ENCODE assay signal across 8 cellular contexts in genomic region chr20:44190197-44190852, GRCh38. TPM values are rescaled to one million over a fixed set of nuclear protein-coding genes. Genes with fewer than 3 reads are reported as not detected.
DNase-seq lines count a peak whose midpoint lies in the region; ATAC-seq and TF ChIP-seq lines count a peak whose summit lies in the region.
"Not testable (repeated sequence)": the region's sequence is repeated elsewhere in the genome, so short reads cannot be mapped to it uniquely, and the experiment has no call there.

No MANE protein-coding gene starts in this region.

- H3K4me3 ChIP-seq in DOHH2 (ENCODE audit: low read length); KMS-11 (IDR thresholded peaks at IDR 0.05; ENCODE audit: insufficient read depth, low read depth, low read length); astrocyte of the spinal cord (ENCODE audit: low read depth, low read length); neural progenitor cell; upper lobe of left lung: not testable (repeated sequence)

- H3K79me2 ChIP-seq in DOHH2 (ENCODE audit: control insufficient read depth, low read length); KMS-11 (ENCODE audit: insufficient read depth, low read depth); neural progenitor cell (ENCODE audit: low read depth): not testable (repeated sequence)

- H2AFZ ChIP-seq in KMS-11 (ENCODE audit: low read depth); neural progenitor cell (replicated peaks): not testable (repeated sequence)

- H3F3A ChIP-seq in DOHH2 (ENCODE audit: control insufficient read depth, insufficient read depth); neural progenitor cell (ENCODE audit: low read depth): not testable (repeated sequence)

- not testable (repeated sequence) for H3K27ac ChIP-seq in DOHH2 (ENCODE audit: low read depth, low read length); KMS-11; VCaP; neural progenitor cell; upper lobe of left lung

- H3K36me3 ChIP-seq in DOHH2 (ENCODE audit: control insufficient read depth, low read length); KMS-11 (ENCODE audit: insufficient read depth); neural progenitor cell; upper lobe of left lung: not testable (repeated sequence)

- not testable (repeated sequence) for H3K9me3 Mint-ChIP-seq in glutamatergic neuron (ENCODE audit: unreplicated experiment); neural progenitor cell

- H3K4me2 ChIP-seq in DOHH2 (ENCODE audit: low read length); KMS-11; neural progenitor cell: not testable (repeated sequence)

- H4K20me1 ChIP-seq in DOHH2 (ENCODE audit: control insufficient read depth, insufficient read depth, low read depth, low read length); KMS-11 (ENCODE audit: insufficient read depth); neural progenitor cell (ENCODE audit: low read depth): not testable (repeated sequence)

- peak in 1 of 2 donors; percentile 51 for ATAC-seq in upper lobe of left lung (ENCODE audit: low FRiP score in 2 of 2)

- not testable (repeated sequence) for TF ChIP-seq POLR2A in upper lobe of left lung (IDR thresholded peaks at IDR 0.05)

- H3K4me3 Mint-ChIP-seq in glutamatergic neuron (ENCODE audit: unreplicated experiment); neural progenitor cell: not testable (repeated sequence)

- TF ChIP-seq CTCF in DOHH2 (IDR thresholded peaks at IDR 0.05; ENCODE audit: low read depth, low read length, poor library complexity, severe bottlenecking) (peak; percentile 73), KMS-11 (conservative IDR thresholded peaks at IDR 0.05; ENCODE audit: low read depth, low read length) (peak; percentile 88), VCaP (conservative IDR thresholded peaks at IDR 0.05) (peak; percentile 94), astrocyte of the spinal cord (IDR thresholded peaks at IDR 0.05; ENCODE audit: low read depth, low read length) (peak; percentile 84), glutamatergic neuron (IDR thresholded peaks at IDR 0.05; ENCODE audit: partially characterized antibody, unreplicated experiment) (peak; percentile 73), neural progenitor cell (IDR thresholded peaks at IDR 0.05) (peak; percentile 88), upper lobe of left lung (IDR thresholded peaks at IDR 0.05) (peak; percentile 46 to 75 (median 69))

- H3K27me3 Mint-ChIP-seq in glutamatergic neuron (ENCODE audit: unreplicated experiment); neural progenitor cell (ENCODE audit: insufficient read depth, low read depth): not testable (repeated sequence)

- not testable (repeated sequence) for H3K9me2 ChIP-seq in DOHH2 (replicated peaks; ENCODE audit: control insufficient read depth, low read length)

- 23 to 32% methylated on average over 13 to 15 of the region's 15 CpGs for WGBS in upper lobe of left lung, 2 donors

- not testable (repeated sequence) for H3K9ac ChIP-seq in KMS-11, neural progenitor cell

- H3K4me1 Mint-ChIP-seq in glutamatergic neuron (ENCODE audit: low read depth, unreplicated experiment), result not testable (repeated sequence)
- H3K4me1 Mint-ChIP-seq in neural progenitor cell, result peaks cover 20% of the 10 kb centered on the region

- H3K36me3 Mint-ChIP-seq in glutamatergic neuron (ENCODE audit: unreplicated experiment); neural progenitor cell: not testable (repeated sequence)

- DNase-seq in NCI-H774 (lab: John Stamatoyannopoulos, UW), result peak; percentile 56
- peak; percentile 85 for DNase-seq in astrocyte of the spinal cord (ENCODE audit: low read depth, low spot score)
- not testable (repeated sequence) for DNase-seq in glutamatergic neuron, upper lobe of left lung
- DNase-seq in neural progenitor cell (ENCODE audit: low spot score), result peak; percentile 75

- peaks cover 13% of the 10 kb centered on the region for H3K4me1 ChIP-seq in DOHH2 (ENCODE audit: control insufficient read depth, low read length)
- H3K4me1 ChIP-seq in KMS-11 (ENCODE audit: low read depth, poor library complexity, severe bottlenecking); neural progenitor cell: not testable (repeated sequence)
- H3K4me1 ChIP-seq in upper lobe of left lung, result peaks cover 12 to 19% (median 16%) of the 10 kb centered on the region in 4 donors

- not testable (repeated sequence) for TF ChIP-seq EP300 in upper lobe of left lung (IDR thresholded peaks at IDR 0.05)

- H3K27me3 ChIP-seq in DOHH2 (ENCODE audit: control insufficient read depth, low read length), result peaks cover 28% of the 10 kb centered on the region
- not testable (repeated sequence) for H3K27me3 ChIP-seq in KMS-11 (ENCODE audit: insufficient read depth, low read depth)
- peaks cover 25% of the 10 kb centered on the region for H3K27me3 ChIP-seq in neural progenitor cell
- H3K27me3 ChIP-seq in upper lobe of left lung, result peaks cover 0 to 12% (median 4%) of the 10 kb centered on the region in 4 donors

- H3K9me3 ChIP-seq in DOHH2 (ENCODE audit: control insufficient read depth, insufficient read depth, low read length); neural progenitor cell (ENCODE audit: low read depth); upper lobe of left lung: not testable (repeated sequence)

- in situ Hi-C loops in astrocyte of the spinal cord (cut with HindIII; ENCODE audit: low sequenced_read_pairs), result not testable (repeated sequence)

- not testable (repeated sequence) for H3K27ac Mint-ChIP-seq in glutamatergic neuron (ENCODE audit: unreplicated experiment); neural progenitor cell

RNA-seq across cellular contexts. Expression of gene JPH2, which starts 3.3 kb away (rescaled TPM):
- total RNA-seq in glutamatergic neuron (ENCODE audit: unreplicated experiment) (0.07 TPM), neural progenitor cell (ENCODE audit: low replicate concordance) (not detected in 2 replicates), upper lobe of left lung (1 to 10 TPM; 3.5 to 9.2 (median 5.0) TPM)

RNA-seq across cellular contexts. Expression of gene OSER1, which starts 20.2 kb away (rescaled TPM):
- total RNA-seq in glutamatergic neuron (ENCODE audit: unreplicated experiment) (31.9 TPM), neural progenitor cell (ENCODE audit: low replicate concordance) (44.4 and 51.8 TPM in 2 replicates), upper lobe of left lung (10 to 100 TPM; 18.8 to 38.3 (median 30.8) TPM)

RNA-seq across cellular contexts. Expression of gene GDAP1L1, which starts 56.8 kb away (rescaled TPM):
- total RNA-seq in glutamatergic neuron (ENCODE audit: unreplicated experiment) (111 TPM), neural progenitor cell (ENCODE audit: low replicate concordance) (0.26 and 1.3 TPM in 2 replicates), upper lobe of left lung (not detected)

Comparison
In these comparisons a context has a peak if more than half of its experiments do, and no peak if none do; other contexts are left out.
1. RNA of gene GDAP1L1, which starts 56.8 kb away (total RNA-seq): 111 TPM in glutamatergic neuron (single experiment); 0.26 to 1.3 TPM in neural progenitor cell and not detected in upper lobe of left lung; every median in the first group is over 10 times any median in the second.
2. Peak in every context shown above with its lines, with median percentiles within 50 percentile points of each other: CTCF ChIP-seq.